In genomic region chr14:74221741-74222140, GRCh38 we compare ENCODE assay signal across 18 cellular contexts. TPM values are rescaled to one million over a fixed set of nuclear protein-coding genes. Genes with fewer than 3 reads are reported as not detected.
A peak's percentile ranks its signal among the peaks of the same experiment; 100 is the strongest.
DNase-seq lines count a peak whose midpoint lies in the region; ATAC-seq and TF ChIP-seq lines count a peak whose summit lies in the region.
"Had no signal": no experiment of that assay in that cellular context is flagged by ENCODE, and none has a peak within 500 bp of the region (broad histone marks: within the 10 kb centered on the region; RNA-seq: fewer than 3 reads in every experiment).

No MANE protein-coding gene starts in this region.

- H3K4me3 Mint-ChIP-seq in chondrocyte (ENCODE audit: unreplicated experiment) = no peak overlapping the region
- H3K4me3 Mint-ChIP-seq in neural progenitor cell = peak overlapping the region; percentile 46
- H3K4me3 Mint-ChIP-seq in CD14-positive monocyte = no peak overlapping the region
- H3K4me3 Mint-ChIP-seq: CD4-positive, alpha-beta memory T cell; H9 had no signal

- ATAC-seq in upper lobe of right lung (no peak), left colon (no peak)
- ATAC-seq: A549 had no signal

- no peak overlapping the region for H3K4me3 ChIP-seq in neural progenitor cell
- no peak overlapping the region for H3K4me3 ChIP-seq in upper lobe of right lung
- H3K4me3 ChIP-seq: A549 had no signal

- intact Hi-C loops in upper lobe of right lung (cut with DNase I) = no loop called here
- intact Hi-C loops in left colon (cut with DNase I, micrococcal nuclease) = no loop called here
- intact Hi-C loops in CD14-positive monocyte (cut with micrococcal nuclease) = no loop called here

- no peaks in the 10 kb centered on the region for H3K36me3 ChIP-seq in neural progenitor cell
- H3K36me3 ChIP-seq in upper lobe of right lung = no peaks in the 10 kb centered on the region

- peaks cover 13% of the 10 kb centered on the region for H3F3A ChIP-seq in neural progenitor cell (ENCODE audit: low read depth)

- H3K4me1 Mint-ChIP-seq in chondrocyte (ENCODE audit: low read depth) = no peaks in the 10 kb centered on the region
- peaks cover 26% of the 10 kb centered on the region for H3K4me1 Mint-ChIP-seq in neural progenitor cell
- H3K4me1 Mint-ChIP-seq in CD14-positive monocyte = peaks cover 5% of the 10 kb centered on the region
- H3K4me1 Mint-ChIP-seq: H9 had no signal

- H3K27me3 ChIP-seq in neural progenitor cell (peaks cover 34% of the 10 kb centered on the region), upper lobe of right lung (peaks cover 25% of the 10 kb centered on the region)

- H3K9me3 Mint-ChIP-seq in chondrocyte (ENCODE audit: low read depth) (no peaks in the 10 kb centered on the region), neural progenitor cell (no peaks in the 10 kb centered on the region), CD14-positive monocyte (no peaks in the 10 kb centered on the region)
- H3K9me3 Mint-ChIP-seq: CD4-positive, alpha-beta memory T cell; H9 had no signal

- H4K20me1 ChIP-seq in neural progenitor cell (ENCODE audit: low read depth) = no peaks in the 10 kb centered on the region

- H3K9me3 ChIP-seq in neural progenitor cell (ENCODE audit: low read depth) = no peaks in the 10 kb centered on the region
- H3K9me3 ChIP-seq in upper lobe of right lung = no peaks in the 10 kb centered on the region
- H3K9me3 ChIP-seq: A549 had no signal

- peak; percentile 61 for DNase-seq in NCI-H82 (lab: John Stamatoyannopoulos, UW)
- no peak for DNase-seq in NCI-H82 treated with DMSO at 0.1 percent for 48 hours (lab: John Stamatoyannopoulos, UW; ENCODE audit: unreplicated experiment)
- peak; percentile 48 for DNase-seq in chondrocyte (ENCODE audit: low spot score)
- peak; percentile 63 for DNase-seq in neural progenitor cell (ENCODE audit: low spot score)
- peak; percentile 37 for DNase-seq in upper lobe of right lung
- DNase-seq in left colon = no peak
- no peak for DNase-seq in CD14-positive monocyte (ENCODE audit: low spot score)
- no peak for DNase-seq in central memory CD4-positive, alpha-beta T cell
- DNase-seq: AML-193; CD4-positive, alpha-beta memory T cell; DMS79 treated with DMSO at 0.1 percent for 48 hours; GF-D8; GOT3; H9 had no signal

- H2AFZ ChIP-seq in neural progenitor cell (replicated peaks) = no peak overlapping the region

- H3K9ac ChIP-seq in neural progenitor cell = no peak overlapping the region

- H3K79me2 ChIP-seq in neural progenitor cell (ENCODE audit: low read depth) = no peaks in the 10 kb centered on the region

- H3K4me2 ChIP-seq in neural progenitor cell = peak overlapping the region; percentile 50
- H3K4me2 ChIP-seq: A549 had no signal

- H3K27ac Mint-ChIP-seq in chondrocyte (ENCODE audit: unreplicated experiment) (no peak overlapping the region), neural progenitor cell (peak overlapping the region; percentile 76), CD14-positive monocyte (no peak overlapping the region)
- H3K27ac Mint-ChIP-seq: CD4-positive, alpha-beta memory T cell had no signal

- H3K27me3 Mint-ChIP-seq in chondrocyte (ENCODE audit: low read depth) = peaks cover 24% of the 10 kb centered on the region
- peaks cover 22% of the 10 kb centered on the region for H3K27me3 Mint-ChIP-seq in neural progenitor cell (ENCODE audit: insufficient read depth, low read depth)
- peaks cover 15 to 34% (median 23%) of the 10 kb centered on the region in 3 donors for H3K27me3 Mint-ChIP-seq in CD14-positive monocyte (ENCODE audit: low read depth in 3 of 3)

- no peak for TF ChIP-seq CTCF in chondrocyte (IDR thresholded peaks at IDR 0.05)
- TF ChIP-seq CTCF in neural progenitor cell (IDR thresholded peaks at IDR 0.05) = no peak
- no peak for TF ChIP-seq CTCF in upper lobe of right lung (IDR thresholded peaks at IDR 0.05)
- TF ChIP-seq CTCF in CD14-positive monocyte (IDR thresholded peaks at IDR 0.05) = no peak

- H3K4me1 ChIP-seq in neural progenitor cell = peaks cover 20% of the 10 kb centered on the region
- H3K4me1 ChIP-seq in upper lobe of right lung = peaks cover 8% of the 10 kb centered on the region
- H3K4me1 ChIP-seq: A549 had no signal

- no peaks in the 10 kb centered on the region for H3K36me3 Mint-ChIP-seq in chondrocyte (ENCODE audit: low read depth)
- no peaks in the 10 kb centered on the region for H3K36me3 Mint-ChIP-seq in neural progenitor cell
- no peaks in the 10 kb centered on the region for H3K36me3 Mint-ChIP-seq in CD14-positive monocyte
- H3K36me3 Mint-ChIP-seq: CD4-positive, alpha-beta memory T cell had no signal

- H3K27ac ChIP-seq in neural progenitor cell (peak overlapping the region; percentile 21), upper lobe of right lung (no peak overlapping the region)
- H3K27ac ChIP-seq: 22Rv1, A549, C4-2B had no signal

RNA-seq across cellular contexts. Expression of gene VSX2, which starts 17.5 kb away (rescaled TPM):
- total RNA-seq in chondrocyte (not detected in 3 replicates), neural progenitor cell (ENCODE audit: low replicate concordance) (0.51 and 1.3 TPM in 2 replicates), upper lobe of right lung (not detected), left colon (not detected)
- polyA plus RNA-seq in CD14-positive monocyte = not detected
- total RNA-seq: CD4-positive, alpha-beta memory T cell; H9 had no signal
- polyA plus RNA-seq: A549; BJ; CD4-positive, alpha-beta memory T cell had no signal

Comparison
In these comparisons a context has a peak if more than half of its experiments do, and no peak if none do; other contexts are left out.
1. DNase-seq: peak in NCI-H82 (single experiment), chondrocyte (single experiment), neural progenitor cell (single experiment) and upper lobe of right lung (single experiment); none in NCI-H82 treated with DMSO at 0.1 percent for 48 hours (single experiment), left colon (0 of 2), CD14-positive monocyte (single experiment) and central memory CD4-positive, alpha-beta T cell (single experiment).